Comparison of ENCODE assay signal across 22 cellular contexts in the genomic region with DNA sequence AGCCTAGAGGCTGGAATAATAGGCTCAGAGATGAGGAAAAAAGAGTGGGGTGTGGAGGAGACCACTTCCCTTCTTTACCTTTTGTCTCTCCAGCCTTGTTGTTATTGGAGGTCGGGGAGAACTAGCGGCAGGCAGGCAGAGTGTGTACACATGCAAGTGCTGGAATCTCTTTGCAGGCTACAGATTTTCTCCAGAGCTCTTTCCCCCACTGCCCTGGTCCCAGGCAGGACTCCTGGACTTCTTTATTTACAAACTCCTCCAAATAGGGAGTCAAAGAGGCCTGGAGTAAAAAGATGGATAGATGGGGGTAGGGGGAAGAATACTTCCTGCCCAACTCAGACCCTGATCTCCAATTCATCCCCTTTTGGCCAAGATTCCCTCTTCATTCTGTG. TPM values are rescaled to one million over a fixed set of nuclear protein-coding genes. Genes with fewer than 3 reads are reported as not detected.
A peak's percentile ranks its signal among the peaks of the same experiment; 100 is the strongest.
DNase-seq lines count a peak whose midpoint lies in the region; ATAC-seq and TF ChIP-seq lines count a peak whose summit lies in the region.
"Had no signal": no experiment of that assay in that cellular context is flagged by ENCODE, and none has a peak within 500 bp of the region (broad histone marks: within the 10 kb centered on the region; RNA-seq: fewer than 3 reads in every experiment).

No MANE protein-coding gene starts in this region.

- H2AFZ ChIP-seq in GM23338 (no peak overlapping the region), parathyroid adenoma (peak overlapping the region; percentile 30)

- peaks cover 10% of the 10 kb centered on the region for H4K20me1 ChIP-seq in GM23338 (replicated peaks; ENCODE audit: insufficient read depth)

- H3K4me3 ChIP-seq in GM23338 (peak overlapping the region; percentile 88), iPS-20b (ENCODE audit: low read length) (peak overlapping the region; percentile 94), parathyroid adenoma (ENCODE audit: low read depth, low read length) (no peak overlapping the region)
- H3K4me3 ChIP-seq: MG63, upper lobe of right lung had no signal

- DNase-seq in GM23338 (ENCODE audit: low spot score) (no peak), NCI-H774 (lab: John Stamatoyannopoulos, UW) (no peak)
- DNase-seq in stimulated activated CD4-positive, alpha-beta T cell treated with anti-CD3 and anti-CD28 coated beads, Interleukin-4, amount 100 ng/mL, for 1 hour = no peak
- DNase-seq in activated CD8-positive, alpha-beta memory T cell treated with anti-CD3 and anti-CD28 coated beads, Interleukin-2, amount 10 ng/mL, durations not matched to agents 7 days and 5 days = no peak
- DNase-seq: activated CD4-positive, alpha-beta T cell treated with anti-CD3 and anti-CD28 coated beads, Interleukin-2, amount 50 U/mL, for 48 hours; activated naive CD8-positive, alpha-beta T cell treated with anti-CD3 and anti-CD28 coated beads, Interleukin-2, amount 50 U/mL, for 24 hours; activated T-cell treated with anti-CD3 and anti-CD28 coated beads, Interleukin-2, amount 50 U/mL, for 72 hours; COR-L47; GDM1; MG63; NCI-H1930; PC-3; stimulated activated CD4-positive, alpha-beta T cell treated with anti-CD3 and anti-CD28 coated beads, Interleukin-2, amount 100 ng/mL, for 48 hours had no signal

- H3K9me3 Mint-ChIP-seq in GM23338 = peaks cover 2% of the 10 kb centered on the region; the same call in 2 of the 3 replicates
- H3K9me3 Mint-ChIP-seq in activated CD8-positive, alpha-beta memory T cell treated with anti-CD3 and anti-CD28 coated beads, Interleukin-2, amount 10 ng/mL, durations not matched to agents 7 days and 5 days (ENCODE audit: low read depth) = no peaks in the 10 kb centered on the region
- H3K9me3 Mint-ChIP-seq: activated naive CD8-positive, alpha-beta T cell treated with anti-CD3 and anti-CD28 coated beads, Interleukin-2, amount 50 U/mL, for 24 hours; activated T-cell treated with anti-CD3 and anti-CD28 coated beads, Interleukin-2, amount 50 U/mL, for 72 hours; central memory CD8-positive, alpha-beta T cell had no signal

- H3K9ac ChIP-seq in iPS-20b (ENCODE audit: low read depth, low read length) (peak overlapping the region; percentile 88), parathyroid adenoma (no peak overlapping the region)

- peaks cover 11% of the 10 kb centered on the region; the same call in 1 of the 2 replicates for H3K36me3 ChIP-seq in GM23338 (ENCODE audit: insufficient read depth)
- peaks cover 25% of the 10 kb centered on the region for H3K36me3 ChIP-seq in iPS-20b (ENCODE audit: insufficient read depth, low read depth, low read length)
- no peaks in the 10 kb centered on the region for H3K36me3 ChIP-seq in parathyroid adenoma (ENCODE audit: control insufficient read depth, insufficient read depth, low read length)
- H3K36me3 ChIP-seq: MG63, upper lobe of right lung had no signal

- peak overlapping the region; percentile 91 for H3K4me3 Mint-ChIP-seq in GM23338
- H3K4me3 Mint-ChIP-seq in activated CD8-positive, alpha-beta memory T cell treated with anti-CD3 and anti-CD28 coated beads, Interleukin-2, amount 10 ng/mL, durations not matched to agents 7 days and 5 days = no peak overlapping the region
- H3K4me3 Mint-ChIP-seq: activated naive CD8-positive, alpha-beta T cell treated with anti-CD3 and anti-CD28 coated beads, Interleukin-2, amount 50 U/mL, for 24 hours; activated T-cell treated with anti-CD3 and anti-CD28 coated beads, Interleukin-2, amount 50 U/mL, for 72 hours; central memory CD8-positive, alpha-beta T cell had no signal

- H3K79me2 ChIP-seq in GM23338 (replicated peaks; ENCODE audit: insufficient read depth) (peaks cover 26% of the 10 kb centered on the region), parathyroid adenoma (no peaks in the 10 kb centered on the region)

- H3K36me3 Mint-ChIP-seq in GM23338 (ENCODE audit: low read depth) = peaks cover 29% of the 10 kb centered on the region
- H3K36me3 Mint-ChIP-seq in activated CD8-positive, alpha-beta memory T cell treated with anti-CD3 and anti-CD28 coated beads, Interleukin-2, amount 10 ng/mL, durations not matched to agents 7 days and 5 days = no peaks in the 10 kb centered on the region

- H3K4me1 ChIP-seq in GM23338 (ENCODE audit: insufficient read depth) = peaks cover 21% of the 10 kb centered on the region
- H3K4me1 ChIP-seq in iPS-20b (ENCODE audit: insufficient read depth, low read length) = peaks cover 28% of the 10 kb centered on the region; the same call in 1 of the 2 replicates
- H3K4me1 ChIP-seq in parathyroid adenoma = peaks cover 6% of the 10 kb centered on the region

- H3K27ac ChIP-seq in GM23338 (ENCODE audit: low read depth) = peak overlapping the region; percentile 89
- peak overlapping the region; percentile 46 for H3K27ac ChIP-seq in angular gyrus (ENCODE audit: low read depth, low read length)
- peak overlapping the region; percentile 87 for H3K27ac ChIP-seq in iPS-20b (ENCODE audit: low read length)
- H3K27ac ChIP-seq in parathyroid adenoma = peak overlapping the region; percentile 75
- H3K27ac ChIP-seq: upper lobe of right lung had no signal

- H3K4me1 Mint-ChIP-seq in GM23338 = peaks cover 41% of the 10 kb centered on the region
- peaks cover 20% of the 10 kb centered on the region for H3K4me1 Mint-ChIP-seq in activated CD8-positive, alpha-beta memory T cell treated with anti-CD3 and anti-CD28 coated beads, Interleukin-2, amount 10 ng/mL, durations not matched to agents 7 days and 5 days

- H3K4me2 ChIP-seq in GM23338 (peak overlapping the region; percentile 95), parathyroid adenoma (ENCODE audit: low read length) (peak overlapping the region; percentile 58)

- ATAC-seq in GM23338 (no peak), GM21737 (IDR thresholded peaks at IDR 0.05; ENCODE audit: unreplicated experiment) (no peak)
- ATAC-seq in activated CD8-positive, alpha-beta memory T cell treated with anti-CD3 and anti-CD28 coated beads, Interleukin-2, amount 10 ng/mL, durations not matched to agents 7 days and 5 days = no peak
- ATAC-seq: activated naive CD8-positive, alpha-beta T cell treated with anti-CD3 and anti-CD28 coated beads, Interleukin-2, amount 50 U/mL, for 24 hours; activated T-cell treated with anti-CD3 and anti-CD28 coated beads, Interleukin-2, amount 50 U/mL, for 72 hours; PC-3; SK-N-SH treated with all-trans-retinoic acid at 6 μM for 48 hours; upper lobe of right lung had no signal

- no peaks in the 10 kb centered on the region for H3K27me3 ChIP-seq in GM23338 (ENCODE audit: insufficient read depth)
- H3K27me3 ChIP-seq in iPS-20b (ENCODE audit: insufficient read depth, low read length) = no peaks in the 10 kb centered on the region
- H3K27me3 ChIP-seq in parathyroid adenoma (ENCODE audit: control insufficient read depth, insufficient read depth, low read length) = no peaks in the 10 kb centered on the region
- H3K27me3 ChIP-seq: MG63 had no signal

- H3K9me3 ChIP-seq in iPS-20b (ENCODE audit: insufficient read depth, low read depth, low read length) = no peaks in the 10 kb centered on the region
- H3K9me3 ChIP-seq in parathyroid adenoma (ENCODE audit: control insufficient read depth, low read length) = no peaks in the 10 kb centered on the region
- H3K9me3 ChIP-seq: MG63, upper lobe of right lung had no signal

- CTCF ChIA-PET in activated CD8-positive, alpha-beta memory T cell treated with anti-CD3 and anti-CD28 coated beads, Interleukin-2, amount 10 ng/mL, durations not matched to agents 7 days and 5 days (lab: Charles Lee) = interaction anchor here (1.5 to 5.3 kb wide), 4 partner anchors 15 to 302 kb away, joined by 5 to 89 read pairs (median 28); a partner anchor contains a TSS

- no peaks in the 10 kb centered on the region for H3K9me2 ChIP-seq in GM23338 (ENCODE audit: insufficient read depth)

- peaks cover 12% of the 10 kb centered on the region for H3K27me3 Mint-ChIP-seq in GM23338 (ENCODE audit: insufficient read depth, low read depth, poor library complexity)
- peaks cover 42% of the 10 kb centered on the region for H3K27me3 Mint-ChIP-seq in activated CD8-positive, alpha-beta memory T cell treated with anti-CD3 and anti-CD28 coated beads, Interleukin-2, amount 10 ng/mL, durations not matched to agents 7 days and 5 days

- peaks cover 30% of the 10 kb centered on the region for H3F3A ChIP-seq in GM23338 (replicated peaks; ENCODE audit: low read depth)

- H3K27ac Mint-ChIP-seq in GM23338 = peak overlapping the region; percentile 98
- H3K27ac Mint-ChIP-seq in activated CD8-positive, alpha-beta memory T cell treated with anti-CD3 and anti-CD28 coated beads, Interleukin-2, amount 10 ng/mL, durations not matched to agents 7 days and 5 days = no peak overlapping the region
- H3K27ac Mint-ChIP-seq: activated naive CD8-positive, alpha-beta T cell treated with anti-CD3 and anti-CD28 coated beads, Interleukin-2, amount 50 U/mL, for 24 hours; activated T-cell treated with anti-CD3 and anti-CD28 coated beads, Interleukin-2, amount 50 U/mL, for 72 hours had no signal

- TF ChIP-seq CTCF in GM23338 (conservative IDR thresholded peaks at IDR 0.05; ENCODE audit: low read depth in 2 of 2) (no peak), parathyroid adenoma (IDR thresholded peaks at IDR 0.05) (no peak)

RNA-seq across cellular contexts. Expression of a gene that starts 0.7 kb away (rescaled TPM):
- 41.3 and 42.9 TPM in 2 replicates for total RNA-seq in GM23338 (2014; rRNA removed; shearing (Covaris generic))
- 47.4 and 50.2 TPM in 2 replicates for polyA plus RNA-seq in GM23338 (2016; fragmentation: Nextera tagmentation; extraction: Ambion mirVana)
- not detected for total RNA-seq in activated CD8-positive, alpha-beta memory T cell treated with anti-CD3 and anti-CD28 coated beads, Interleukin-2, amount 10 ng/mL, durations not matched to agents 7 days and 5 days
- total RNA-seq: activated T-cell treated with anti-CD3 and anti-CD28 coated beads, Interleukin-2, amount 50 U/mL, for 72 hours; endothelial cell of umbilical vein; HT-29; PC-3 had no signal
- polyA plus RNA-seq: endothelial cell of umbilical vein had no signal

RNA-seq across cellular contexts. Expression of a gene that starts 10.5 kb away (rescaled TPM):
- 82.7 and 85.3 TPM in 2 replicates for total RNA-seq in GM23338 (2014; rRNA removed; shearing (Covaris generic))
- 16.5 and 17.7 TPM in 2 replicates for polyA plus RNA-seq in GM23338 (2016; fragmentation: Nextera tagmentation; extraction: Ambion mirVana)
- 100 to 1,000 TPM; 122 to 142 TPM for total RNA-seq in activated CD8-positive, alpha-beta memory T cell treated with anti-CD3 and anti-CD28 coated beads, Interleukin-2, amount 10 ng/mL, durations not matched to agents 7 days and 5 days

RNA-seq across cellular contexts. Expression of a gene that starts 14.3 kb away (rescaled TPM):
- total RNA-seq in GM23338 (2014; rRNA removed; shearing (Covaris generic)) = 6.6 and 18.5 TPM in 2 replicates
- polyA plus RNA-seq in GM23338 (2016; fragmentation: Nextera tagmentation; extraction: Ambion mirVana) = 35.5 and 39.4 TPM in 2 replicates
- 1 to 10 TPM in 1 of 2 experiments, under 1 TPM in 1; 0.40 to 1.8 TPM for total RNA-seq in activated CD8-positive, alpha-beta memory T cell treated with anti-CD3 and anti-CD28 coated beads, Interleukin-2, amount 10 ng/mL, durations not matched to agents 7 days and 5 days

RNA-seq across cellular contexts. Expression of a gene that starts 22.4 kb away (rescaled TPM):
- 88.6 and 100 TPM in 2 replicates for total RNA-seq in GM23338 (2014; rRNA removed; shearing (Covaris generic))
- polyA plus RNA-seq in GM23338 (2016; fragmentation: Nextera tagmentation; extraction: Ambion mirVana) = 244 and 257 TPM in 2 replicates
- total RNA-seq in activated CD8-positive, alpha-beta memory T cell treated with anti-CD3 and anti-CD28 coated beads, Interleukin-2, amount 10 ng/mL, durations not matched to agents 7 days and 5 days = 100 to 1,000 TPM; 130 to 173 TPM

RNA-seq across cellular contexts. Expression of a gene that starts 24.1 kb away (rescaled TPM):
- 6.6 and 9.3 TPM in 2 replicates for total RNA-seq in GM23338 (2014; rRNA removed; shearing (Covaris generic))
- 16.4 and 16.6 TPM in 2 replicates for polyA plus RNA-seq in GM23338 (2016; fragmentation: Nextera tagmentation; extraction: Ambion mirVana)
- 1 to 10 TPM in 1 of 2 experiments, under 1 TPM in 1; 0.44 to 1.7 TPM for total RNA-seq in activated CD8-positive, alpha-beta memory T cell treated with anti-CD3 and anti-CD28 coated beads, Interleukin-2, amount 10 ng/mL, durations not matched to agents 7 days and 5 days
- total RNA-seq: HT-29 had no signal

Comparison
In these comparisons a context has a peak if more than half of its experiments do, and no peak if none do; other contexts are left out.
1. RNA of a gene that starts 0.7 kb away (total RNA-seq): 41.3 to 42.9 TPM in GM23338; not detected in activated CD8-positive, alpha-beta memory T cell treated with anti-CD3 and anti-CD28 coated beads, Interleukin-2, amount 10 ng/mL, durations not matched to agents 7 days and 5 days; every median in the first group is over 10 times any median in the second.
2. Peak in every context shown above with its lines, with median percentiles within 50 percentile points of each other: H3K27ac ChIP-seq.